20 cellular contexts compared by ENCODE assay signal in the genomic region with DNA sequence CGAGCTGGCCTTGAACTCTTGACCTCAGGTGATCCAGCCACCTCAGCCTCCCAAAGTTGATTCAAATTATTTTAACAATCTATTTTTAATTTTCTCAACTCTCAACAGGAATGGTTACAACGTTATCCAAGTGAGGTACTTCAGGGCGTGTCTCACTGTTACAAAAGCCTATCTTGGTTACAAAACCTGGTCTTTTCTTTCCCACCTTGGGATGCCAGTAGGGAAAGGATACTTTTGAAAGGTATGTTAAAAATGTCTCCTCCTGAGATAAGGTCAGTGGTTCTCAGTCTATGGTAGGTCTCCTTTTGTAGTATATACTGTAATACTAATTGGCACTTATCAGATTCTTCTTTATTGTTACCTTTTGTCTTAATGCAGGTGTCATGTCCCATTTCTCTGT. TPM values are rescaled to one million over a fixed set of nuclear protein-coding genes. Genes with fewer than 3 reads are reported as not detected.
DNase-seq lines count a peak whose midpoint lies in the region; ATAC-seq, FAIRE-seq and TF ChIP-seq lines count a peak whose summit lies in the region.
"Had no signal": no experiment of that assay in that cellular context is flagged by ENCODE, and none has a peak within 500 bp of the region (broad histone marks: within the 10 kb centered on the region; RNA-seq: fewer than 3 reads in every experiment).

No MANE protein-coding gene starts in this region.

- CTCF ChIA-PET in HepG2 (lab: Yijun Ruan, JAX; ENCODE audit: low intra/inter-chr PET ratio, low total read pairs) = no interaction called here

- in situ Hi-C loops in HepG2 (cut with HindIII; ENCODE audit: extremely low pct_ligation_motif_present, low pct_unique_long_range_greater_than_20kb) = loop anchor here (25.0 kb wide), 1 partner anchor 420 kb away; no protein-coding TSS in a partner anchor
- in situ Hi-C loops in GM13976 (cut with MboI; ENCODE audit: low sequenced_read_pairs, unreplicated experiment) = no loop called here

- H3K27ac Mint-ChIP-seq in mesothelial cell of epicardium = peak overlapping the region; percentile 12
- H3K27ac Mint-ChIP-seq: B cell; CD4-positive, alpha-beta T cell; CD8-positive, alpha-beta T cell had no signal

- BruUV-seq in HepG2 (replicated peaks; lab: Mats Ljungman, UMichigan) = no TSS peak

- TF ChIP-seq CTCF in HepG2 (CRISPR knock-in tag; IDR thresholded peaks at IDR 0.05) (no peak), right lobe of liver (IDR thresholded peaks at IDR 0.05) (no peak), mesothelial cell of epicardium (IDR thresholded peaks at IDR 0.05; ENCODE audit: unreplicated experiment) (no peak), GM13976 (IDR thresholded peaks at IDR 0.05; ENCODE audit: borderline replicate concordance, control extremely low read depth, extremely low read depth, insufficient read depth, missing control alignments) (no peak)

- FAIRE-seq in HepG2 (lab: Jason Lieb, UNC) = no peak
- FAIRE-seq: A549, D721Med, G401.6, GM12892 had no signal

- no peak for TF ChIP-seq EP300 in HepG2 (IDR thresholded peaks at IDR 0.05; ENCODE audit: low read depth in 2 of 2, low read length in 2 of 2)
- TF ChIP-seq EP300 in HepG2 (CRISPR knock-in tag; IDR thresholded peaks at IDR 0.05; ENCODE audit: borderline replicate concordance) = no peak

- H3K27me3 ChIP-seq in HepG2 (ENCODE audit: control insufficient read depth in 1 of 2, insufficient read depth in 2 of 2, low read length in 2 of 2) (no peaks in the 10 kb centered on the region; a peak in 1 of 5 replicates), right lobe of liver (no peaks in the 10 kb centered on the region)
- H3K27me3 ChIP-seq: BLaER1 treated with 17β-estradiol and CSF1 and Interleukin-3, amounts not matched to agents 10 nM and 100 nM had no signal

- H3K27me3 Mint-ChIP-seq in mesothelial cell of epicardium (ENCODE audit: low read depth) = no peaks in the 10 kb centered on the region
- H3K27me3 Mint-ChIP-seq: B cell; CD4-positive, alpha-beta T cell had no signal

- H3K36me3 ChIP-seq in HepG2 (replicated peaks in 1 of 2; ENCODE audit: control insufficient read depth in 1 of 2, insufficient read depth in 2 of 2, low read length in 2 of 2) (peaks cover 11 to 34% of the 10 kb centered on the region in 2 experiments; a peak in 4 of 5 replicates), right lobe of liver (peaks cover 0 to 8% (median 3%) of the 10 kb centered on the region in 4 donors)

- no peaks in the 10 kb centered on the region for H3K9me3 Mint-ChIP-seq in mesothelial cell of epicardium
- H3K9me3 Mint-ChIP-seq: CD4-positive, alpha-beta T cell; CD8-positive, alpha-beta T cell had no signal

- TF ChIP-seq RAD21 in HepG2 (CRISPR knock-in tag; IDR thresholded peaks at IDR 0.05) = no peak

- intact Hi-C loops in HepG2 (cut with micrococcal nuclease; ENCODE audit: unreplicated experiment) (no loop called here), right lobe of liver (cut with DNase I) (no loop called here)

- TF ChIP-seq POLR2A in HepG2 (IDR thresholded peaks at IDR 0.05; ENCODE audit: insufficient read depth in 1 of 2, low read depth in 2 of 2, low read length in 2 of 2) (0 out of 4 replicates have a peak, but pooled peaks of 1 of the 2 experiments have one; percentile 2), right lobe of liver (IDR thresholded peaks at IDR 0.05) (no peak)

- H3K4me3 ChIP-seq in HepG2 (replicated peaks in 1 of 3; ENCODE audit: insufficient read depth in 1 of 3, low read depth in 2 of 3, low read length in 3 of 3) = no peak overlapping the region
- H3K4me3 ChIP-seq in right lobe of liver = no peak overlapping the region
- H3K4me3 ChIP-seq: A549; BLaER1 treated with 17β-estradiol and CSF1 and Interleukin-3, amounts not matched to agents 10 nM and 100 nM had no signal

- POLR2A ChIA-PET in HepG2 (lab: Yijun Ruan, JAX) = interaction anchor here (0.7 kb wide), 1 partner anchor 8 kb away, joined by 4 read pairs; no protein-coding TSS in a partner anchor

- peaks cover 16% of the 10 kb centered on the region for H3K4me1 Mint-ChIP-seq in mesothelial cell of epicardium

- H2AFZ ChIP-seq in HepG2 (ENCODE audit: low read length) = no peak overlapping the region

- H3K4me3 Mint-ChIP-seq in mesothelial cell of epicardium = no peak overlapping the region
- H3K4me3 Mint-ChIP-seq: B cell; CD4-positive, alpha-beta T cell; CD8-positive, alpha-beta T cell had no signal

- ATAC-seq in HepG2 (no peak), right lobe of liver (no peak)
- ATAC-seq: A549; CD8-positive, alpha-beta T cell had no signal

- peaks cover 65% of the 10 kb centered on the region for H3K4me1 ChIP-seq in HepG2 (ENCODE audit: insufficient read depth, low read length)
- H3K4me1 ChIP-seq in right lobe of liver = peaks cover 0 to 13% (median 0%) of the 10 kb centered on the region in 4 donors

- peaks cover 85% of the 10 kb centered on the region for H3K79me2 ChIP-seq in HepG2 (ENCODE audit: insufficient read depth, low read length)

- no peak overlapping the region for H3K9ac ChIP-seq in HepG2 (ENCODE audit: insufficient read depth, low read depth, low read length)
- H3K9ac ChIP-seq: BLaER1 treated with 17β-estradiol and CSF1 and Interleukin-3, amounts not matched to agents 10 nM and 100 nM had no signal

- H3K9me3 ChIP-seq in HepG2 (ENCODE audit: low read length) (no peaks in the 10 kb centered on the region), right lobe of liver (no peaks in the 10 kb centered on the region)
- H3K9me3 ChIP-seq: A549; BLaER1 treated with 17β-estradiol and CSF1 and Interleukin-3, amounts not matched to agents 10 nM and 100 nM; Caco-2 had no signal

- peaks cover 3% of the 10 kb centered on the region for H3K36me3 Mint-ChIP-seq in mesothelial cell of epicardium

- H4K20me1 ChIP-seq in HepG2 (ENCODE audit: insufficient read depth, low read length) = peaks cover 46% of the 10 kb centered on the region

- no peak overlapping the region for H3K4me2 ChIP-seq in HepG2 (ENCODE audit: low read depth, low read length)
- H3K4me2 ChIP-seq: A549; BLaER1 treated with 17β-estradiol and CSF1 and Interleukin-3, amounts not matched to agents 10 nM and 100 nM had no signal

- no peak for DNase-seq in HepG2 (ENCODE audit: low spot score)
- no peak for DNase-seq in right lobe of liver
- DNase-seq in mesothelial cell of epicardium (ENCODE audit: low spot score in 2 of 2, unreplicated experiment in 2 of 2) = no peak
- DNase-seq in GM13976 (ENCODE audit: low spot score) = no peak
- no peak for DNase-seq in NCI-H510A treated with DMSO at 0.1 percent for 48 hours (lab: John Stamatoyannopoulos, UW)
- DNase-seq: AML-193; Caco-2; Calu3; CD4-positive, alpha-beta T cell; CD8-positive, alpha-beta T cell; DMS79 treated with DMSO at 0.1 percent for 48 hours; GF-D8 had no signal

- H3K27ac ChIP-seq in HepG2 (ENCODE audit: extremely low read length, insufficient read depth, low read length) = no peak overlapping the region
- H3K27ac ChIP-seq in right lobe of liver = no peak overlapping the region
- H3K27ac ChIP-seq: 22Rv1; A549; BLaER1 treated with 17β-estradiol and CSF1 and Interleukin-3, amounts not matched to agents 10 nM and 100 nM; C4-2B had no signal

- WGBS in HepG2 (ENCODE audit: low lambda C conversion rate) = 73% methylated on average over 3 of the region's 3 CpGs
- WGBS in right lobe of liver (ENCODE audit: insufficient coverage, low coverage, low lambda C conversion rate, missing lambda C conversion rate) = 75% methylated on average over 3 of the region's 3 CpGs

TF ChIP-seq in HepG2, 621 proteins besides CTCF, POLR2A, EP300 and RAD21 (continues in another document):
- TF ChIP-seq HOXA5 (CRISPR knock-in tag; IDR thresholded peaks at IDR 0.05) (no peak), CBX5 (CRISPR knock-in tag; IDR thresholded peaks at IDR 0.05; ENCODE audit: borderline replicate concordance) (no peak), FOXK1 (CRISPR knock-in tag; IDR thresholded peaks at IDR 0.05; ENCODE audit: borderline replicate concordance, low read depth) (no peak), ZZZ3 (CRISPR knock-in tag; IDR thresholded peaks at IDR 0.05; ENCODE audit: borderline replicate concordance) (no peak), POGZ (CRISPR knock-in tag; IDR thresholded peaks at IDR 0.05) (peak; percentile 36; the same call in 1 of the 2 replicates)
- TF ChIP-seq, protein P1, sequence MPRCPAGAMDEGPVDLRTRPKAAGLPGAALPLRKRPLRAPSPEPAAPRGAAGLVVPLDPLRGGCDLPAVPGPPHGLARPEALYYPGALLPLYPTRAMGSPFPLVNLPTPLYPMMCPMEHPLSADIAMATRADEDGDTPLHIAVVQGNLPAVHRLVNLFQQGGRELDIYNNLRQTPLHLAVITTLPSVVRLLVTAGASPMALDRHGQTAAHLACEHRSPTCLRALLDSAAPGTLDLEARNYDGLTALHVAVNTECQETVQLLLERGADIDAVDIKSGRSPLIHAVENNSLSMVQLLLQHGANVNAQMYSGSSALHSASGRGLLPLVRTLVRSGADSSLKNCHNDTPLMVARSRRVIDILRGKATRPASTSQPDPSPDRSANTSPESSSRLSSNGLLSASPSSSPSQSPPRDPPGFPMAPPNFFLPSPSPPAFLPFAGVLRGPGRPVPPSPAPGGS (CRISPR knock-in tag; IDR thresholded peaks at IDR 0.05) = no peak

RNA-seq across cellular contexts. Expression of a gene that starts 4.9 kb away (rescaled TPM):
- total RNA-seq in HepG2 (2016; rRNA removed; fragmentation: Illumina TruSeq; extraction: Trizol) (19.1 and 26.6 TPM in 2 replicates), right lobe of liver (10 to 100 TPM; 10.6 to 32.0 (median 18.4) TPM), mesothelial cell of epicardium (10.4 to 11.4 TPM (median 11.3 TPM) in 3 replicates)
- total RNA-seq in HepG2 (2016; cell fraction: cytosol; rRNA removed; fragmentation: Illumina TruSeq; extraction: Trizol; ENCODE audit: low read depth) = 6.3 and 6.7 TPM in 2 replicates
- 21.4 and 27.7 TPM in 2 replicates for total RNA-seq in HepG2 (2016; cell fraction: insoluble cytoplasmic fraction; rRNA removed; fragmentation: Illumina TruSeq; extraction: Trizol)
- total RNA-seq in HepG2 (2016; cell fraction: membrane; rRNA removed; fragmentation: Illumina TruSeq; extraction: Trizol) = 21.8 and 22.7 TPM in 2 replicates
- 17.5 and 18.0 TPM in 2 replicates for total RNA-seq in HepG2 (2016; cell fraction: nucleus; rRNA removed; fragmentation: Illumina TruSeq; extraction: Trizol)
- 71.7 and 86.1 TPM in 2 replicates for polyA plus RNA-seq in HepG2 (2011; rRNA removed)
- polyA plus RNA-seq in HepG2 (2011; cell fraction: cytosol; rRNA removed) = 77.8 and 91.0 TPM in 2 replicates
- 27.9 and 29.6 TPM in 2 replicates for polyA plus RNA-seq in HepG2 (2011; cell fraction: nucleus; rRNA removed)
- 81.4 and 85.6 TPM in 2 replicates for polyA plus RNA-seq in HepG2 (2012)
- 19.6 and 23.2 TPM in 2 replicates for polyA plus RNA-seq in HepG2 (2016; cell fraction: cytosol; fragmentation: Illumina TruSeq; extraction: Trizol; ENCODE audit: low read depth)
- 98.4 and 103 TPM in 2 replicates for polyA plus RNA-seq in HepG2 (2016; cell fraction: insoluble cytoplasmic fraction; fragmentation: Illumina TruSeq; extraction: Trizol; ENCODE audit: low read depth)
- 54.7 and 54.8 TPM in 2 replicates for polyA plus RNA-seq in HepG2 (2016; cell fraction: membrane; fragmentation: Illumina TruSeq; extraction: Trizol; ENCODE audit: low read depth)
- polyA plus RNA-seq in HepG2 (2016; cell fraction: nucleus; fragmentation: Illumina TruSeq; extraction: Trizol; ENCODE audit: insufficient read depth, low read depth) = 83.9 and 93.7 TPM in 2 replicates
- 56.5 and 79.5 TPM in 2 replicates for polyA minus RNA-seq in HepG2 (2011; rRNA and poly(A)+ RNA removed; ENCODE audit: low replicate concordance)
- 35.3 and 39.6 TPM in 2 replicates for polyA minus RNA-seq in HepG2 (2011; cell fraction: cytosol; rRNA and poly(A)+ RNA removed)
- 15.4 and 17.6 TPM in 2 replicates for polyA minus RNA-seq in HepG2 (2011; cell fraction: nucleus; rRNA and poly(A)+ RNA removed)
